ENCODE assay signal across 20 cellular contexts in the genomic region with DNA sequence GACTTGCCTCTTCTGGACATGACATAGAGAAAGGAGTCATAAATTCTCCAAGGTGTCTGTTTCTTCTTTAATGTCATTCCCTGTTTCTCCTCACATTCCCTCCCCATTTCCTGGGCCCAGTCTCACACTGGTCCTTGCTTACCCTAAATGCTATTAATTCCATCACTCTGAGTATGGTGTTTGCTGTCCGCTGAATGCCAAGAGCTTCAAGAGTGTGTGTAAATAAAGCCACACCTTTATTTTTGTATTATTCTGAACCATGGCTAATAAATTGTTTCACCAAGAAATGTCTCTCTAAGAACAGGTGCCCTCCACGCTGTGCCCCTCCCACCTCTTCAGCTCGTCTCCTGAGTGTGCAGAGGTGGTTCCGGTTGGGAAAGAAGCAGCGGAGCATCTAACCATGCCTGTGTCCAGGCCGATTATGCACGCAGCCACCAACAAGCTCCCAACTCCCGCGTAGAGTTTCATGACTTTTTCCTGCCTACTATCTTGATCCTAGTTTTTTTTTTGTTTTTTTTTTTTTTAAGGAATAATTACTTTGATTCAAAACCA. TPM values are rescaled to one million over a fixed set of nuclear protein-coding genes. Genes with fewer than 3 reads are reported as not detected.
DNase-seq lines count a peak whose midpoint lies in the region; ATAC-seq and TF ChIP-seq lines count a peak whose summit lies in the region.
"Had no signal": no experiment of that assay in that cellular context is flagged by ENCODE, and none has a peak within 500 bp of the region (broad histone marks: within the 10 kb centered on the region; RNA-seq: fewer than 3 reads in every experiment).

No MANE protein-coding gene starts in this region.

- H3K4me1 ChIP-seq in neural progenitor cell, result peaks cover 14% of the 10 kb centered on the region
- H3K4me1 ChIP-seq in hepatocyte (ENCODE audit: insufficient read depth), result no peaks in the 10 kb centered on the region

- no peaks in the 10 kb centered on the region for H3K79me2 ChIP-seq in neural progenitor cell (ENCODE audit: low read depth)
- no peaks in the 10 kb centered on the region for H3K79me2 ChIP-seq in hepatocyte

- peak overlapping the region; percentile 93 for H3K27ac Mint-ChIP-seq in T-helper 17 cell
- H3K27ac Mint-ChIP-seq in neural progenitor cell, result peak overlapping the region; percentile 4
- H3K27ac Mint-ChIP-seq: stimulated activated naive B cell treated with anti-CD40 and anti-IgM and Interleukin-4, amounts not matched to agents 10 μg/mL and 1 μg/mL and 100 μg/mL, for 72 hours; type B pancreatic cell had no signal

- DNase-seq in NCI-H2029 (lab: John Stamatoyannopoulos, UW) (peak; percentile 9), NCI-H2029 treated with DMSO at 0.1 percent for 48 hours (lab: John Stamatoyannopoulos, UW) (no peak), GM13976 (ENCODE audit: low spot score) (peak; percentile 10), T-helper 17 cell (no peak), neural progenitor cell (ENCODE audit: low spot score) (no peak), hepatocyte (ENCODE audit: low spot score) (no peak)
- DNase-seq: 8988T; activated CD4-positive, alpha-beta T cell treated with anti-CD3 and anti-CD28 coated beads, Interleukin-2, amount 50 U/mL, for 4 hours; amygdala; left ventricle myocardium inferior; NCI-H446; stimulated activated naive B cell treated with anti-CD40 and anti-IgM and Interleukin-4, amounts not matched to agents 10 μg/mL and 1 μg/mL and 100 μg/mL, for 72 hours had no signal

- no peak for ATAC-seq in T-helper 17 cell
- ATAC-seq in HG02973 (IDR thresholded peaks at IDR 0.05; ENCODE audit: unreplicated experiment), result no peak
- no peak for ATAC-seq in HG02571 (IDR thresholded peaks at IDR 0.05; ENCODE audit: unreplicated experiment)
- ATAC-seq: Panc1; SK-N-SH treated with all-trans-retinoic acid at 6 μM for 48 hours; stimulated activated naive B cell treated with anti-CD40 and anti-IgM and Interleukin-4, amounts not matched to agents 10 μg/mL and 1 μg/mL and 100 μg/mL, for 72 hours had no signal

- WGBS in hepatocyte (ENCODE audit: low lambda C conversion rate, missing lambda C conversion rate), result 81% methylated on average over 9 of the region's 9 CpGs

- H3K9me2 ChIP-seq in hepatocyte (replicated peaks; ENCODE audit: insufficient read depth), result no peaks in the 10 kb centered on the region

- H4K20me1 ChIP-seq in neural progenitor cell (ENCODE audit: low read depth) (peaks cover 14% of the 10 kb centered on the region), hepatocyte (ENCODE audit: insufficient read depth, poor library complexity, severe bottlenecking) (no peaks in the 10 kb centered on the region)

- H3K4me3 Mint-ChIP-seq in T-helper 17 cell, result no peak overlapping the region
- H3K4me3 Mint-ChIP-seq in neural progenitor cell, result peak overlapping the region; percentile 23
- H3K4me3 Mint-ChIP-seq: central memory CD8-positive, alpha-beta T cell; stimulated activated naive B cell treated with anti-CD40 and anti-IgM and Interleukin-4, amounts not matched to agents 10 μg/mL and 1 μg/mL and 100 μg/mL, for 72 hours; type B pancreatic cell had no signal

- H3K36me3 Mint-ChIP-seq in T-helper 17 cell (ENCODE audit: low read depth) (no peaks in the 10 kb centered on the region), neural progenitor cell (no peaks in the 10 kb centered on the region)
- H3K36me3 Mint-ChIP-seq: type B pancreatic cell had no signal

- no peak overlapping the region for H3K4me2 ChIP-seq in neural progenitor cell
- H3K4me2 ChIP-seq in hepatocyte, result no peak overlapping the region

- H3K27me3 Mint-ChIP-seq in T-helper 17 cell, result no peaks in the 10 kb centered on the region
- H3K27me3 Mint-ChIP-seq in neural progenitor cell (ENCODE audit: insufficient read depth, low read depth), result peaks cover 13% of the 10 kb centered on the region
- H3K27me3 Mint-ChIP-seq: central memory CD8-positive, alpha-beta T cell had no signal

- no peak overlapping the region for H3K4me3 ChIP-seq in neural progenitor cell
- H3K4me3 ChIP-seq in hepatocyte, result no peak overlapping the region
- H3K4me3 ChIP-seq: K562, left ventricle myocardium inferior had no signal

- H3K27me3 ChIP-seq in neural progenitor cell (no peaks in the 10 kb centered on the region), hepatocyte (no peaks in the 10 kb centered on the region)

- H3K36me3 ChIP-seq in neural progenitor cell (no peaks in the 10 kb centered on the region), hepatocyte (replicated peaks; ENCODE audit: insufficient read depth, low read depth) (no peaks in the 10 kb centered on the region)

- no peaks in the 10 kb centered on the region for H3K9me3 Mint-ChIP-seq in neural progenitor cell
- H3K9me3 Mint-ChIP-seq: central memory CD8-positive, alpha-beta T cell; stimulated activated naive B cell treated with anti-CD40 and anti-IgM and Interleukin-4, amounts not matched to agents 10 μg/mL and 1 μg/mL and 100 μg/mL, for 72 hours; type B pancreatic cell had no signal

- peaks cover 16% of the 10 kb centered on the region for H3F3A ChIP-seq in neural progenitor cell (ENCODE audit: low read depth)

- H3K27ac ChIP-seq in neural progenitor cell, result no peak overlapping the region
- no peak overlapping the region for H3K27ac ChIP-seq in hepatocyte
- H3K27ac ChIP-seq: HL-60, left ventricle myocardium inferior had no signal

- H2AFZ ChIP-seq in neural progenitor cell (replicated peaks), result no peak overlapping the region
- no peak overlapping the region for H2AFZ ChIP-seq in hepatocyte

- peaks cover 54% of the 10 kb centered on the region for H3K4me1 Mint-ChIP-seq in T-helper 17 cell
- peaks cover 18% of the 10 kb centered on the region for H3K4me1 Mint-ChIP-seq in neural progenitor cell

- TF ChIP-seq CTCF in GM13976 (IDR thresholded peaks at IDR 0.05; ENCODE audit: borderline replicate concordance, control extremely low read depth, extremely low read depth, insufficient read depth, missing control alignments), result no peak
- no peak for TF ChIP-seq CTCF in neural progenitor cell (IDR thresholded peaks at IDR 0.05)
- TF ChIP-seq CTCF in hepatocyte (IDR thresholded peaks at IDR 0.05; ENCODE audit: poor library complexity), result no peak

- H3K9me3 ChIP-seq in T-helper 17 cell (ENCODE audit: control insufficient read depth, low read length, poor library complexity, severe bottlenecking) (no peaks in the 10 kb centered on the region), neural progenitor cell (ENCODE audit: low read depth) (no peaks in the 10 kb centered on the region), hepatocyte (ENCODE audit: low read depth) (no peaks in the 10 kb centered on the region)
- H3K9me3 ChIP-seq: left ventricle myocardium inferior had no signal

- H3K9ac ChIP-seq in neural progenitor cell, result no peak overlapping the region

- in situ Hi-C loops in GM13976 (cut with MboI; ENCODE audit: low sequenced_read_pairs, unreplicated experiment), result no loop called here

RNA-seq across cellular contexts. Expression of a gene that starts 8.6 kb away (rescaled TPM):
- total RNA-seq in T-helper 17 cell (under 1 TPM in 1 of 2 donors, not detected in 1; 0.20 TPM), neural progenitor cell (ENCODE audit: low replicate concordance) (2.8 and 5.0 TPM in 2 replicates), hepatocyte (0.50 and 0.76 TPM in 2 replicates)
- 0.30 TPM in 1 of 2 replicates, not detected in the other for polyA plus RNA-seq in hepatocyte

RNA-seq across cellular contexts. Expression of a gene that starts 27.8 kb away (rescaled TPM):
- 10 to 100 TPM; 26.2 to 31.0 TPM for total RNA-seq in T-helper 17 cell
- total RNA-seq in neural progenitor cell (ENCODE audit: low replicate concordance), result 2.7 and 5.2 TPM in 2 replicates
- total RNA-seq in hepatocyte, result 6.6 and 8.4 TPM in 2 replicates
- 13.1 and 14.6 TPM in 2 replicates for polyA plus RNA-seq in hepatocyte

RNA-seq across cellular contexts. Expression of a gene that starts 46.5 kb away (rescaled TPM):
- total RNA-seq in T-helper 17 cell (10 to 100 TPM; 16.7 to 17.4 TPM), neural progenitor cell (ENCODE audit: low replicate concordance) (39.7 and 80.3 TPM in 2 replicates), hepatocyte (25.9 and 32.9 TPM in 2 replicates)
- 46.4 and 53.2 TPM in 2 replicates for polyA plus RNA-seq in hepatocyte

Comparison
In these comparisons a context has a peak if more than half of its experiments do, and no peak if none do; other contexts are left out.
1. DNase-seq: peak in NCI-H2029 (single experiment) and GM13976 (single experiment); none in NCI-H2029 treated with DMSO at 0.1 percent for 48 hours (single experiment), T-helper 17 cell (0 of 3), neural progenitor cell (single experiment) and hepatocyte (single experiment).